In the genomic region with DNA sequence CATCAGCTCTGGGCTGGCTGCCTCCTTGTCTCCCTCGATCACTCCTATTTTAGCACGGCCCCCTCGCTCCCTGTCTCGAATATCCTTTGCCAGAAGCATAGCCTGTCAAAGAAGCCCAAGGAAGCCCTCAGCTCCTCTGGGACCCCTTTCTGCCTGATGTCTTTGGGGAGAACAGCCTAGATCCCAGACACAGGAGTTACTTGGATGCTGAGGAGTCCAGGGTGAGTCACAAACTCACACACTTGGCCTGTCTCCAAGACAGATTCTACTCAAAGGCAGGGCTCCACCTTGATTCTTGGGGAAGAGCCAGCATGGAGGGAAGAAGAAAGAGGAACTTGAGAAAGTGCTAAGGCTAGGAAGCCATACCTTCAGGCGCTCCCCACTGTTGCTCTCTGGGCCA, we compare ENCODE assay signal across 15 cellular contexts. TPM values are rescaled to one million over a fixed set of nuclear protein-coding genes. Genes with fewer than 3 reads are reported as not detected.
DNase-seq lines count a peak whose midpoint lies in the region; ATAC-seq and TF ChIP-seq lines count a peak whose summit lies in the region.
"Had no signal": no experiment of that assay in that cellular context is flagged by ENCODE, and none has a peak within 500 bp of the region (broad histone marks: within the 10 kb centered on the region; RNA-seq: fewer than 3 reads in every experiment).

No MANE protein-coding gene starts in this region.

- no peaks in the 10 kb centered on the region; the same call in 1 of the 2 replicates for H4K20me1 ChIP-seq in IMR-90 (ENCODE audit: insufficient read depth, low read length)

- dilution Hi-C loops in IMR-90 (cut with HindIII; ENCODE audit: low sequenced_read_pairs, unreplicated experiment): no loop called here

- H3K79me1 ChIP-seq in IMR-90 (ENCODE audit: low read depth in 1 of 2, low read length in 2 of 2): no peaks in the 10 kb centered on the region

- no peak overlapping the region for H2BK15ac ChIP-seq in IMR-90 (ENCODE audit: low read depth, low read length)

- H3K27me3 ChIP-seq in IMR-90 (ENCODE audit: control insufficient read depth, insufficient read depth, low read length): no peaks in the 10 kb centered on the region
- H3K27me3 ChIP-seq: BE2C, body of pancreas had no signal

- peaks cover 3% of the 10 kb centered on the region; the same call in 1 of the 2 replicates for H3K4me1 ChIP-seq in IMR-90 (ENCODE audit: control insufficient read depth, insufficient read depth, low read length)
- H3K4me1 ChIP-seq: body of pancreas had no signal

- H3K14ac ChIP-seq in IMR-90 (replicated peaks; ENCODE audit: low read depth, low read length): no peak overlapping the region

- H3K9me3 Mint-ChIP-seq in activated T-helper 1 cell treated with anti-CD3 and anti-CD28 coated beads, Interleukin-12 subunit alpha, Interleukin-12 subunit beta, Interleukin-2, Interleukin-4 antibody, amounts not matched to agents 30 ng/mL and 10 ng/mL and 1 ng/mL, durations not matched to agents 14 hours and 24 hours and 36 hours: no peaks in the 10 kb centered on the region

- no peak overlapping the region for H3K4me3 ChIP-seq in IMR-90 (ENCODE audit: insufficient read depth, low read depth, low read length)
- H3K4me3 ChIP-seq in fibroblast of mammary gland (ENCODE audit: control insufficient read depth, low read depth, low read length): no peak overlapping the region
- H3K4me3 ChIP-seq: body of pancreas had no signal

- no peak overlapping the region for H3K9ac ChIP-seq in IMR-90 (ENCODE audit: low read depth, low read length)

- no peak overlapping the region for H2BK20ac ChIP-seq in IMR-90 (ENCODE audit: low read depth, low read length)

- no peak overlapping the region for H2AK5ac ChIP-seq in IMR-90 (ENCODE audit: low read depth, low read length)

- no peak overlapping the region for H3K27ac Mint-ChIP-seq in activated T-helper 1 cell treated with anti-CD3 and anti-CD28 coated beads, Interleukin-12 subunit alpha, Interleukin-12 subunit beta, Interleukin-2, Interleukin-4 antibody, amounts not matched to agents 30 ng/mL and 10 ng/mL and 1 ng/mL, durations not matched to agents 14 hours and 24 hours and 36 hours

- no peak for TF ChIP-seq RAD21 in IMR-90 (IDR thresholded peaks at IDR 0.05; ENCODE audit: low read length)

- H3K4me3 Mint-ChIP-seq in activated T-helper 1 cell treated with anti-CD3 and anti-CD28 coated beads, Interleukin-12 subunit alpha, Interleukin-12 subunit beta, Interleukin-2, Interleukin-4 antibody, amounts not matched to agents 30 ng/mL and 10 ng/mL and 1 ng/mL, durations not matched to agents 14 hours and 24 hours and 36 hours: no peak overlapping the region

- no peak overlapping the region for H2AK9ac ChIP-seq in IMR-90 (replicated peaks; ENCODE audit: low read depth, low read length, poor library complexity)

- no peak overlapping the region for H2BK5ac ChIP-seq in IMR-90 (ENCODE audit: low read depth, low read length, poor library complexity, severe bottlenecking)

- H2AFZ ChIP-seq in IMR-90 (replicated peaks; ENCODE audit: low read length, poor library complexity): no peak overlapping the region

- H3K23ac ChIP-seq in IMR-90 (ENCODE audit: low read depth, low read length): no peak overlapping the region

- POLR2A ChIA-PET in IMR-90 (lab: Charles Lee; ENCODE audit: unreplicated experiment): no interaction called here

- H4K8ac ChIP-seq in IMR-90 (ENCODE audit: low read depth in 2 of 2, low read length in 2 of 2): no peak overlapping the region

- no peak overlapping the region for H4K91ac ChIP-seq in IMR-90 (ENCODE audit: insufficient read depth, low read depth, low read length)

- H3K56ac ChIP-seq in IMR-90 (ENCODE audit: extremely low read depth, insufficient read depth, low read length): no peak overlapping the region

- H3K4me1 Mint-ChIP-seq in activated T-helper 1 cell treated with anti-CD3 and anti-CD28 coated beads, Interleukin-12 subunit alpha, Interleukin-12 subunit beta, Interleukin-2, Interleukin-4 antibody, amounts not matched to agents 30 ng/mL and 10 ng/mL and 1 ng/mL, durations not matched to agents 14 hours and 24 hours and 36 hours (ENCODE audit: low read depth): no peaks in the 10 kb centered on the region

- H3K9me3 ChIP-seq in IMR-90 (ENCODE audit: control insufficient read depth, insufficient read depth, low read length): no peaks in the 10 kb centered on the region
- H3K9me3 ChIP-seq: BE2C, body of pancreas had no signal

- H3K4me2 ChIP-seq in IMR-90 (ENCODE audit: low read depth, low read length): no peak overlapping the region

- H3K27me3 Mint-ChIP-seq in activated T-helper 1 cell treated with anti-CD3 and anti-CD28 coated beads, Interleukin-12 subunit alpha, Interleukin-12 subunit beta, Interleukin-2, Interleukin-4 antibody, amounts not matched to agents 30 ng/mL and 10 ng/mL and 1 ng/mL, durations not matched to agents 14 hours and 24 hours and 36 hours (ENCODE audit: insufficient read depth): no peaks in the 10 kb centered on the region

- H3K36me3 ChIP-seq in IMR-90 (ENCODE audit: control insufficient read depth, insufficient read depth, low read length): peaks cover 43% of the 10 kb centered on the region
- H3K36me3 ChIP-seq: BE2C had no signal

- DNase-seq in AML-193 (lab: John Stamatoyannopoulos, UW) (peak; percentile 4 to 5), IMR-90 (peak; percentile 73), T1000 (lab: John Stamatoyannopoulos, UW) (peak; percentile 93), fibroblast of mammary gland (ENCODE audit: low read depth) (peak; percentile 77), cortex of kidney (lab: John Stamatoyannopoulos, UW) (no peak)
- DNase-seq in activated T-helper 1 cell treated with anti-CD3 and anti-CD28 coated beads, Interleukin-12 subunit alpha, Interleukin-12 subunit beta, Interleukin-2, Interleukin-4 antibody, amounts not matched to agents 30 ng/mL and 10 ng/mL and 1 ng/mL, durations not matched to agents 14 hours and 24 hours and 36 hours (ENCODE audit: low spot score): no peak
- DNase-seq: BE2C; GDM1; KG1; NCI-H2171; stimulated activated naive CD4-positive, alpha-beta T cell treated with Interleukin-2 at 50 U/mL for 16 hours had no signal

- intact Hi-C loops in IMR-90 (cut with micrococcal nuclease): no loop called here
- intact Hi-C loops in activated T-helper 1 cell treated with anti-CD3 and anti-CD28 coated beads, Interleukin-12 subunit alpha, Interleukin-12 subunit beta, Interleukin-2, Interleukin-4 antibody, amounts not matched to agents 30 ng/mL and 10 ng/mL and 1 ng/mL, durations not matched to agents 14 hours and 24 hours and 36 hours (cut with micrococcal nuclease): no loop called here

- 95% methylated on average over 3 of the region's 5 CpGs; no CpG with 5 or more reads in 1 of the 2 experiments for WGBS in IMR-90 (ENCODE audit: extremely low coverage in 2 of 2, insufficient read length in 1 of 2), 2 experiments

- peaks cover 7% of the 10 kb centered on the region for H3K36me3 Mint-ChIP-seq in activated T-helper 1 cell treated with anti-CD3 and anti-CD28 coated beads, Interleukin-12 subunit alpha, Interleukin-12 subunit beta, Interleukin-2, Interleukin-4 antibody, amounts not matched to agents 30 ng/mL and 10 ng/mL and 1 ng/mL, durations not matched to agents 14 hours and 24 hours and 36 hours (ENCODE audit: low read depth)

- CTCF ChIA-PET in IMR-90 (lab: Yijun Ruan, JAX): no interaction called here

- TF ChIP-seq CTCF in IMR-90 (conservative IDR thresholded peaks at IDR 0.05; ENCODE audit: low read depth, low read length) (no peak), fibroblast of mammary gland (conservative IDR thresholded peaks at IDR 0.05; ENCODE audit: control insufficient read depth, insufficient read depth, low read depth, low read length) (no peak)

- H3K18ac ChIP-seq in IMR-90 (ENCODE audit: low read depth, low read length): no peak overlapping the region

- TF ChIP-seq POLR2A in IMR-90 (IDR thresholded peaks at IDR 0.05; ENCODE audit: low read depth, low read length): no peak

- H2BK120ac ChIP-seq in IMR-90 (ENCODE audit: low read depth, low read length): no peak overlapping the region

- H4K5ac ChIP-seq in IMR-90 (ENCODE audit: low read depth, low read length): no peak overlapping the region

- no peak overlapping the region for H3K4ac ChIP-seq in IMR-90 (ENCODE audit: low read depth, low read length)

- ATAC-seq in IMR-90 (ENCODE audit: low read depth) (no peak), GM21528 (IDR thresholded peaks at IDR 0.05; ENCODE audit: low FRiP score, unreplicated experiment) (no peak), GM18519 (IDR thresholded peaks at IDR 0.05; ENCODE audit: low FRiP score, unreplicated experiment) (no peak)
- ATAC-seq: body of pancreas, Panc1 had no signal

- BruUV-seq in IMR-90 (replicated peaks; lab: Mats Ljungman, UMichigan): no TSS peak

- peaks cover 5% of the 10 kb centered on the region for H3K9me1 ChIP-seq in IMR-90 (ENCODE audit: insufficient read depth, low read length)

- no peak overlapping the region for H3K27ac ChIP-seq in IMR-90 (ENCODE audit: insufficient read depth, low read length)
- H3K27ac ChIP-seq: body of pancreas had no signal

- in situ Hi-C loops in IMR-90 (cut with MboI; ENCODE audit: low sequenced_read_pairs): no loop called here

RNA-seq across cellular contexts. Expression of gene AVIL, which starts 8.1 kb away (rescaled TPM):
- total RNA-seq in IMR-90 (2012; rRNA removed): 1.1 and 1.3 TPM in 2 replicates
- 2.1 and 2.5 TPM in 2 replicates for polyA plus RNA-seq in IMR-90 (2012; rRNA removed)
- 0.37 and 0.42 TPM in 2 replicates for polyA plus RNA-seq in IMR-90 (2012; cell fraction: cytosol; rRNA removed)
- polyA plus RNA-seq in IMR-90 (2012; cell fraction: nucleus; rRNA removed; ENCODE audit: low replicate concordance): 8.3 and 25.0 TPM in 2 replicates
- total RNA-seq in activated T-helper 1 cell treated with anti-CD3 and anti-CD28 coated beads, Interleukin-12 subunit alpha, Interleukin-12 subunit beta, Interleukin-2, Interleukin-4 antibody, amounts not matched to agents 30 ng/mL and 10 ng/mL and 1 ng/mL, durations not matched to agents 14 hours and 24 hours and 36 hours: 2.0 and 3.1 TPM in 2 replicates

RNA-seq across cellular contexts. Expression of gene TSFM, which starts 27.9 kb away (rescaled TPM):
- 10.8 and 11.5 TPM in 2 replicates for total RNA-seq in IMR-90 (2012; rRNA removed)
- polyA plus RNA-seq in IMR-90 (2012; rRNA removed): 14.0 and 16.3 TPM in 2 replicates
- 14.2 and 27.2 TPM in 2 replicates for polyA plus RNA-seq in IMR-90 (2012; cell fraction: cytosol; rRNA removed)
- polyA plus RNA-seq in IMR-90 (2012; cell fraction: nucleus; rRNA removed; ENCODE audit: low replicate concordance): 9.2 and 13.7 TPM in 2 replicates
- total RNA-seq in activated T-helper 1 cell treated with anti-CD3 and anti-CD28 coated beads, Interleukin-12 subunit alpha, Interleukin-12 subunit beta, Interleukin-2, Interleukin-4 antibody, amounts not matched to agents 30 ng/mL and 10 ng/mL and 1 ng/mL, durations not matched to agents 14 hours and 24 hours and 36 hours: 63.5 and 68.6 TPM in 2 replicates

RNA-seq across cellular contexts. Expression of gene CTDSP2, which starts 36.1 kb away (rescaled TPM):
- 79.4 and 114 TPM in 2 replicates for total RNA-seq in IMR-90 (2012; rRNA removed)
- 150 and 156 TPM in 2 replicates for polyA plus RNA-seq in IMR-90 (2012; rRNA removed)
- 134 and 187 TPM in 2 replicates for polyA plus RNA-seq in IMR-90 (2012; cell fraction: cytosol; rRNA removed)
- 152 and 213 TPM in 2 replicates for polyA plus RNA-seq in IMR-90 (2012; cell fraction: nucleus; rRNA removed; ENCODE audit: low replicate concordance)
- total RNA-seq in activated T-helper 1 cell treated with anti-CD3 and anti-CD28 coated beads, Interleukin-12 subunit alpha, Interleukin-12 subunit beta, Interleukin-2, Interleukin-4 antibody, amounts not matched to agents 30 ng/mL and 10 ng/mL and 1 ng/mL, durations not matched to agents 14 hours and 24 hours and 36 hours: 96.5 and 99.6 TPM in 2 replicates

RNA-seq across cellular contexts. Expression of gene EEF1AKMT3, which starts 38.0 kb away (rescaled TPM):
- total RNA-seq in IMR-90 (2012; rRNA removed): 3.2 and 3.6 TPM in 2 replicates
- polyA plus RNA-seq in IMR-90 (2012; rRNA removed): 7.6 and 8.1 TPM in 2 replicates
- 4.2 and 6.9 TPM in 2 replicates for polyA plus RNA-seq in IMR-90 (2012; cell fraction: cytosol; rRNA removed)
- polyA plus RNA-seq in IMR-90 (2012; cell fraction: nucleus; rRNA removed; ENCODE audit: low replicate concordance): 6.0 and 8.9 TPM in 2 replicates
- 4.5 and 5.4 TPM in 2 replicates for total RNA-seq in activated T-helper 1 cell treated with anti-CD3 and anti-CD28 coated beads, Interleukin-12 subunit alpha, Interleukin-12 subunit beta, Interleukin-2, Interleukin-4 antibody, amounts not matched to agents 30 ng/mL and 10 ng/mL and 1 ng/mL, durations not matched to agents 14 hours and 24 hours and 36 hours

RNA-seq across cellular contexts. Expression of gene METTL1, which starts 38.5 kb away (rescaled TPM):
- 10.8 and 12.4 TPM in 2 replicates for total RNA-seq in IMR-90 (2012; rRNA removed)
- polyA plus RNA-seq in IMR-90 (2012; rRNA removed): 27.5 and 31.4 TPM in 2 replicates
- 10.0 and 20.0 TPM in 2 replicates for polyA plus RNA-seq in IMR-90 (2012; cell fraction: cytosol; rRNA removed)
- polyA plus RNA-seq in IMR-90 (2012; cell fraction: nucleus; rRNA removed; ENCODE audit: low replicate concordance): 31.9 and 38.5 TPM in 2 replicates
- 89.7 and 90.0 TPM in 2 replicates for total RNA-seq in activated T-helper 1 cell treated with anti-CD3 and anti-CD28 coated beads, Interleukin-12 subunit alpha, Interleukin-12 subunit beta, Interleukin-2, Interleukin-4 antibody, amounts not matched to agents 30 ng/mL and 10 ng/mL and 1 ng/mL, durations not matched to agents 14 hours and 24 hours and 36 hours

Comparison
In these comparisons a context has a peak if more than half of its experiments do, and no peak if none do; other contexts are left out.
1. DNase-seq: peak in AML-193 (2 of 2), IMR-90 (single experiment), T1000 (single experiment) and fibroblast of mammary gland (single experiment); none in cortex of kidney (single experiment) and activated T-helper 1 cell treated with anti-CD3 and anti-CD28 coated beads, Interleukin-12 subunit alpha, Interleukin-12 subunit beta, Interleukin-2, Interleukin-4 antibody, amounts not matched to agents 30 ng/mL and 10 ng/mL and 1 ng/mL, durations not matched to agents 14 hours and 24 hours and 36 hours (single experiment).